10 cellular contexts compared by ENCODE assay signal in genomic region chrX:103571726-103572125, GRCh38. TPM values are rescaled to one million over a fixed set of nuclear protein-coding genes. Genes with fewer than 3 reads are reported as not detected.
"Had no signal": no experiment of that assay in that cellular context is flagged by ENCODE, and none has a peak within 500 bp of the region (broad histone marks: within the 10 kb centered on the region; RNA-seq: fewer than 3 reads in every experiment).

No MANE protein-coding gene starts in this region.

- H3K9me3 Mint-ChIP-seq: GM23338, IgD-negative memory B cell had no signal

- ATAC-seq: GM23338, HepG2 had no signal

- H3K27ac Mint-ChIP-seq: GM23338, H9, IgD-negative memory B cell had no signal

- H3K4me3 Mint-ChIP-seq: GM23338, H9, IgD-negative memory B cell had no signal

- H3K4me1 Mint-ChIP-seq: GM23338, H9, IgD-negative memory B cell had no signal

- H2AFZ ChIP-seq: GM23338 had no signal

- H3K36me3 Mint-ChIP-seq: IgD-negative memory B cell had no signal

- H3K4me3 ChIP-seq: GM23338 had no signal

- H3K4me2 ChIP-seq: GM23338 had no signal

- FAIRE-seq: H1, H54, HepG2 had no signal

- H3K27ac ChIP-seq: HL-60 had no signal

- DNase-seq: H9, HCEC 1CT, KBM-7 had no signal

RNA-seq across cellular contexts. Expression of gene RAB40A, which starts 52.4 kb away (rescaled TPM):
- total RNA-seq: GM23338, H9, HepG2, HT1080 had no signal
- polyA plus RNA-seq: IgD-negative memory B cell had no signal
